9 cellular contexts compared by ENCODE assay signal in the genomic region with DNA sequence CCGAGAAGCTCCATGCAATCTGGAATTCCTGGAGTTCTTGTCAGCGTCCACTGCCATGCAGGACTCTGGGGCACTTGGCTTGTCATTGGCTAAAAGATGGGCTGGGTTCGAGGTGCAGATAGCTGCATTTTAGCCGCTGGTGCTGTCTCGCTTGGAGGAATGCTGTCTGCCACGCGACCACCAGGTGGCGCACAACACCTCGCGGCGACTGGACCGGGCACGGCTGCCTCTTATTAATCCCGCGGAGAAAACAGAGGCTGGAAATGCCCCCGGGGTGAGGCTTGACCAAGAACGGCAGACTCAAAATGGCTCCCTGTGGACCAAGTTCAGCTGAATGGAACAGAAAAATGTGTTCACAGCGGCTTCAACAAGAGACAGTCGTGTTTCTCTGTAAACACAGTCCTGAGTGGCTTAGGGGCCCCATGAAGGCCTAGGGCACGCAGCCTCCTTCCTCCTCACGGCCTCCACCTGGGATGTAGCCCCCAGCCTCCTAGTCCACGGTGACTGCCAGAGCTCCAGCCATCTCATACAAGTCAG. TPM values are rescaled to one million over a fixed set of nuclear protein-coding genes. Genes with fewer than 3 reads are reported as not detected.
DNase-seq lines count a peak whose midpoint lies in the region; ATAC-seq and TF ChIP-seq lines count a peak whose summit lies in the region.
"Had no signal": no experiment of that assay in that cellular context is flagged by ENCODE, and none has a peak within 500 bp of the region (broad histone marks: within the 10 kb centered on the region; RNA-seq: fewer than 3 reads in every experiment).

No MANE protein-coding gene starts in this region.

- H3K9me3 Mint-ChIP-seq in activated naive CD8-positive, alpha-beta T cell treated with anti-CD3 and anti-CD28 coated beads, Interleukin-2, amount 10 ng/mL, durations not matched to agents 7 days and 5 days = no peaks in the 10 kb centered on the region

- no peaks in the 10 kb centered on the region for H3K36me3 Mint-ChIP-seq in activated naive CD8-positive, alpha-beta T cell treated with anti-CD3 and anti-CD28 coated beads, Interleukin-2, amount 10 ng/mL, durations not matched to agents 7 days and 5 days

- intact Hi-C loops in cardiac septum (cut with DNase I) = loop anchor here (1.0 to 2.0 kb wide), 2 partner anchors 90 to 120 kb away; no protein-coding TSS in a partner anchor
- intact Hi-C loops in psoas muscle (cut with DNase I) = loop anchor here (1.0 to 5.0 kb wide), 2 partner anchors 90 to 214 kb away; no protein-coding TSS in a partner anchor
- intact Hi-C loops in aorta (cut with DNase I) = loop anchor here (1.0 to 5.0 kb wide), 5 partner anchors 89 to 214 kb away; no protein-coding TSS in a partner anchor

- H3K27ac ChIP-seq in psoas muscle (no peak overlapping the region), aorta (ENCODE audit: low read depth in 1 of 2, low read length in 2 of 2) (no peak overlapping the region)

- TF ChIP-seq CTCF in GM20000 (IDR thresholded peaks at IDR 0.05; ENCODE audit: extremely low read depth, missing control alignments) = peak; percentile 85
- TF ChIP-seq CTCF in psoas muscle (IDR thresholded peaks at IDR 0.05) = peak; percentile 95

- peak; percentile 81 for ATAC-seq in activated naive CD8-positive, alpha-beta T cell treated with anti-CD3 and anti-CD28 coated beads, Interleukin-2, amount 10 ng/mL, durations not matched to agents 7 days and 5 days (ENCODE audit: low read depth)
- ATAC-seq in psoas muscle (peak; percentile 75 to 90 (median 82)), aorta (ENCODE audit: low FRiP score) (peak; percentile 84)

- H3K9me3 ChIP-seq in psoas muscle = no peaks in the 10 kb centered on the region
- no peaks in the 10 kb centered on the region for H3K9me3 ChIP-seq in aorta (ENCODE audit: control insufficient read depth, low read length)

- H3K4me3 ChIP-seq in psoas muscle (no peak overlapping the region), aorta (ENCODE audit: low read length in 2 of 2) (no peak overlapping the region)

- H3K27me3 ChIP-seq in psoas muscle (ENCODE audit: insufficient read depth in 3 of 3, low read length in 2 of 3) (peaks cover 0 to 49% (median 8%) of the 10 kb centered on the region in 3 donors), aorta (ENCODE audit: control insufficient read depth in 1 of 2, insufficient read depth in 2 of 2, low read length in 1 of 2) (no peaks in the 10 kb centered on the region)

- no peak overlapping the region for H3K27ac Mint-ChIP-seq in activated naive CD8-positive, alpha-beta T cell treated with anti-CD3 and anti-CD28 coated beads, Interleukin-2, amount 10 ng/mL, durations not matched to agents 7 days and 5 days

- POLR2A ChIA-PET in activated naive CD8-positive, alpha-beta T cell treated with anti-CD3 and anti-CD28 coated beads, Interleukin-2, amount 10 ng/mL, durations not matched to agents 7 days and 5 days (lab: Charles Lee) = interaction anchor here (0.8 kb wide), 1 partner anchor 11 kb away, joined by 3 read pairs; no protein-coding TSS in a partner anchor

- peak; percentile 87 for DNase-seq in COLO668 (lab: John Stamatoyannopoulos, UW; ENCODE audit: unreplicated experiment)
- DNase-seq in GM20000 (ENCODE audit: low spot score) = peak; percentile 78
- DNase-seq in M059J (ENCODE audit: low read depth) = peak; percentile 72
- peak; percentile 60 for DNase-seq in SW480 (ENCODE audit: low spot score)
- DNase-seq in activated naive CD8-positive, alpha-beta T cell treated with anti-CD3 and anti-CD28 coated beads, Interleukin-2, amount 10 ng/mL, durations not matched to agents 7 days and 5 days = peak; percentile 85
- peak; percentile 91 for DNase-seq in cardiac septum (ENCODE audit: low spot score)
- peak; percentile 78 to 87 for DNase-seq in psoas muscle
- peak; percentile 79 to 94 for DNase-seq in aorta

- 9 to 12% (median 12%) methylated on average over 22 of the region's 22 CpGs for WGBS in psoas muscle, 3 donors
- 12% methylated on average over 22 of the region's 22 CpGs for WGBS in aorta, 2 donors

- H3K36me3 ChIP-seq in psoas muscle (ENCODE audit: insufficient read depth in 1 of 2, low read depth in 1 of 2) (no peaks in the 10 kb centered on the region), aorta (ENCODE audit: control insufficient read depth in 1 of 2, insufficient read depth in 2 of 2, low read length in 1 of 2) (no peaks in the 10 kb centered on the region)

- H3K4me1 ChIP-seq in psoas muscle (no peaks in the 10 kb centered on the region), aorta (ENCODE audit: control insufficient read depth in 1 of 2, insufficient read depth in 2 of 2, low read length in 2 of 2) (no peaks in the 10 kb centered on the region)

- peaks cover 46% of the 10 kb centered on the region for H3K27me3 Mint-ChIP-seq in activated naive CD8-positive, alpha-beta T cell treated with anti-CD3 and anti-CD28 coated beads, Interleukin-2, amount 10 ng/mL, durations not matched to agents 7 days and 5 days

- peaks cover 2% of the 10 kb centered on the region for H3K4me1 Mint-ChIP-seq in activated naive CD8-positive, alpha-beta T cell treated with anti-CD3 and anti-CD28 coated beads, Interleukin-2, amount 10 ng/mL, durations not matched to agents 7 days and 5 days

- H3K4me3 Mint-ChIP-seq in activated naive CD8-positive, alpha-beta T cell treated with anti-CD3 and anti-CD28 coated beads, Interleukin-2, amount 10 ng/mL, durations not matched to agents 7 days and 5 days = no peak overlapping the region

RNA-seq across cellular contexts. Expression of a gene that starts 46.2 kb away (rescaled TPM):
- 0.17 TPM in 1 of 2 replicates, not detected in the other for total RNA-seq in M059J (2014; rRNA removed; shearing (Covaris generic))
- not detected for total RNA-seq in activated naive CD8-positive, alpha-beta T cell treated with anti-CD3 and anti-CD28 coated beads, Interleukin-2, amount 10 ng/mL, durations not matched to agents 7 days and 5 days
- total RNA-seq in cardiac septum (0.43 TPM), psoas muscle (under 1 TPM in 1 of 4 donors, not detected in 3; 0.08 TPM), aorta (under 1 TPM in 1 of 2 donors, not detected in 1; 0.72 TPM)
- polyA plus RNA-seq in psoas muscle (under 1 TPM in 1 of 3 donors, not detected in 2; 0.25 TPM), aorta (10 to 100 TPM in 1 of 2 donors, under 1 TPM in 1; 0.23 to 17.9 TPM)
- total RNA-seq: T-helper 2 cell treated with Interferon-gamma antibody and Interleukin-4, amounts not matched to agents 100 ng/mL and 5 ng/mL, for 36 hours had no signal
